ENCODE assay signal across 34 cellular contexts in the genomic region with DNA sequence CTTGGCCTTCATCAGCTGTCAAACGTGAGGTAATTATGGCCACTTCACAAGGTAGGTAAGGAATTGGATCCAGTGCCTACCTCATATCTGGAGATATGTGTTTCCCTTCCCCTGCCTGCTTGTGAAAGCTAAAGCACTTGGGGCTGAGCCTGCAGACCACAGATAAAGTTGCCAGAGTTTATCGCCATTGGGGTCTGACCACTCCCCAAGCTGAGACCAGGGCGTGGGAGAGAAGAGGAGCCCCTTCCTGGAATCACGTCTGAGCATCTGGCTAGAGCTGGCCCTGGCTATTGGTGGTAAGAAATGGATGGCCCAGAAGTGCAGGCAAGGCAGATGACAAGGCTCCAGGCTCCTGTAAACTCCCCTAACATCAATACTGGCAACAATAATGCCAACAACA. TPM values are rescaled to one million over a fixed set of nuclear protein-coding genes. Genes with fewer than 3 reads are reported as not detected.
"Had no signal": no experiment of that assay in that cellular context is flagged by ENCODE, and none has a peak within 500 bp of the region (broad histone marks: within the 10 kb centered on the region; RNA-seq: fewer than 3 reads in every experiment).

No MANE protein-coding gene starts in this region.

- ATAC-seq: activated T-cell treated with anti-CD3 and anti-CD28 coated beads, Interleukin-2, amount 50 U/mL, for 72 hours; body of pancreas; foreskin keratinocyte; gastrocnemius medialis; heart left ventricle; T-helper 17 cell; WTC11 had no signal

- H3K27me3 ChIP-seq: body of pancreas, cardiac muscle cell, colonic mucosa, esophagus muscularis mucosa, foreskin keratinocyte, gastrocnemius medialis had no signal

- H3K4me3 ChIP-seq: body of pancreas, breast epithelium, cardiac muscle cell, colonic mucosa, dorsolateral prefrontal cortex, esophagus muscularis mucosa, gastrocnemius medialis, heart left ventricle had no signal

- H3K9me3 ChIP-seq: body of pancreas, breast epithelium, colonic mucosa, esophagus muscularis mucosa, gastrocnemius medialis, heart left ventricle had no signal

- H3K27ac ChIP-seq: body of pancreas, breast epithelium, cardiac muscle cell, colonic mucosa, dorsolateral prefrontal cortex, esophagus muscularis mucosa, foreskin keratinocyte, gastrocnemius medialis, heart left ventricle, VCaP had no signal

- H3K36me3 ChIP-seq: breast epithelium, cardiac muscle cell, colonic mucosa, esophagus muscularis mucosa, gastrocnemius medialis, heart left ventricle had no signal

- DNase-seq: activated CD4-positive, alpha-beta memory T cell treated with anti-CD3 and anti-CD28 coated beads, Interleukin-2, amount 10 ng/mL, durations not matched to agents 7 days and 5 days; activated CD4-positive, alpha-beta T cell treated with anti-CD3 and anti-CD28 coated beads for 1 hour; activated CD4-positive, alpha-beta T cell treated with anti-CD3 and anti-CD28 coated beads for 4 hours; activated CD4-positive, alpha-beta T cell treated with anti-CD3 and anti-CD28 coated beads, Interleukin-2, amount 10 ng/mL, durations not matched to agents 7 days and 5 days; activated CD4-positive, alpha-beta T cell treated with anti-CD3 and anti-CD28 coated beads, Interleukin-2, amount 50 U/mL, for 4 hours; activated CD8-positive, alpha-beta memory T cell treated with anti-CD3 and anti-CD28 coated beads, Interleukin-2, amount 50 U/mL, for 48 hours; activated gamma-delta T cell; activated naive CD4-positive, alpha-beta T cell; activated naive CD4-positive, alpha-beta T cell treated with anti-CD3 and anti-CD28 coated beads, Interleukin-2, amount 10 ng/mL, durations not matched to agents 7 days and 5 days; activated T-cell treated with anti-CD3 and anti-CD28 coated beads for 4 hours; activated T-cell treated with anti-CD3 and anti-CD28 coated beads, Interleukin-2, amount 50 U/mL, for 24 hours; activated T-cell treated with anti-CD3 and anti-CD28 coated beads, Interleukin-2, amount 50 U/mL, for 72 hours; amniotic stem cell; aorta; body of pancreas; central memory CD4-positive, alpha-beta T cell; cerebellar nuclear complex; colonic mucosa; dorsolateral prefrontal cortex; effector memory CD4-positive, alpha-beta T cell; endodermal cell; foreskin keratinocyte; gastrocnemius medialis; glutamatergic neuron; heart left ventricle; hypothalamus; T-helper 1 cell; T-helper 17 cell had no signal

- H3K4me1 ChIP-seq: body of pancreas, breast epithelium, colonic mucosa, esophagus muscularis mucosa, foreskin keratinocyte, gastrocnemius medialis, heart left ventricle had no signal

RNA-seq across cellular contexts. Expression of a gene that starts 2.7 kb away (rescaled TPM):
- total RNA-seq: activated CD4-positive, alpha-beta memory T cell treated with anti-CD3 and anti-CD28 coated beads, Interleukin-2, amount 10 ng/mL, durations not matched to agents 7 days and 5 days; activated CD4-positive, alpha-beta T cell treated with anti-CD3 and anti-CD28 coated beads, Interleukin-2, amount 10 ng/mL, durations not matched to agents 7 days and 5 days; activated T-cell treated with anti-CD3 and anti-CD28 coated beads, Interleukin-2, amount 50 U/mL, for 72 hours; body of pancreas; epithelial cell of proximal tubule; foreskin keratinocyte; T-helper 17 cell had no signal

RNA-seq across cellular contexts. Expression of a gene that starts 34.1 kb away (rescaled TPM):
- total RNA-seq: epithelial cell of proximal tubule had no signal

RNA-seq across cellular contexts. Expression of a gene that starts 46.8 kb away (rescaled TPM):
- total RNA-seq: activated CD4-positive, alpha-beta T cell treated with anti-CD3 and anti-CD28 coated beads, Interleukin-2, amount 10 ng/mL, durations not matched to agents 7 days and 5 days; aorta; body of pancreas; breast epithelium; cardiac muscle cell; colonic mucosa; endodermal cell; epithelial cell of proximal tubule; esophagus muscularis mucosa; foreskin keratinocyte; gastrocnemius medialis; heart left ventricle; T-helper 17 cell had no signal
